In the genomic region with DNA sequence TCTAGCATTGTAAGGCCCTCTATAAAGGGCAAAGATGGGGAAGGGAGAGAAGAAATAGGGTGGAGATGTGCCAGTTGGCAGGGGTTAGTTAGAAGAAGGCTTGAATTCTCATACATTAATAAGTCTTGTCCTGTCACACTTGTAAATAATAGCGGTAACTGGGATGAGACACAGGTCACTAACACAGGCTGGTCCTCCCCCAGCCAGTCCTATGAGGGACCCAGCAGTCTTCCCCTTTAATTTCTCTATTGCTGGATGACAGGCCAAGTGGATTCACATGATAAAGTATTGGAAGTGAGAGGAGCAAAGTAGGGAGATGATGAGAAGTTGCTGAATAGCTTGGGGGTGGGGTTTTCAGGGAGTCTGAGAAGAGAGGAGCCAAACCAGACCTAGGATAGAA, we compare ENCODE assay signal across 19 cellular contexts.
"Had no signal": no experiment of that assay in that cellular context is flagged by ENCODE, and none has a peak within 500 bp of the region (broad histone marks: within the 10 kb centered on the region; RNA-seq: fewer than 3 reads in every experiment).

No MANE protein-coding gene starts in this region.

- H3K4me3 Mint-ChIP-seq: activated CD4-positive, alpha-beta T cell treated with anti-CD3 and anti-CD28 coated beads for 36 hours; activated CD8-positive, alpha-beta T cell treated with anti-CD3 and anti-CD28 coated beads for 36 hours; activated naive CD4-positive, alpha-beta T cell treated with anti-CD3 and anti-CD28 coated beads, Interleukin-2, amount 10 ng/mL, durations not matched to agents 7 days and 5 days; activated naive CD8-positive, alpha-beta T cell treated with anti-CD3 and anti-CD28 coated beads, Interleukin-2, amount 50 U/mL, for 24 hours; naive thymus-derived CD4-positive, alpha-beta T cell; stimulated activated effector memory CD8-positive, alpha-beta T cell treated with anti-CD3 and anti-CD28 coated beads, Interleukin-12 subunit alpha, Interleukin-12 subunit beta, amount 100 ng/mL, for 72 hours; WTC11 had no signal

- H3K27me3 ChIP-seq: stomach, upper lobe of right lung had no signal

- H3K36me3 Mint-ChIP-seq: activated naive CD4-positive, alpha-beta T cell treated with anti-CD3 and anti-CD28 coated beads, Interleukin-2, amount 10 ng/mL, durations not matched to agents 7 days and 5 days; stimulated activated effector memory CD8-positive, alpha-beta T cell treated with anti-CD3 and anti-CD28 coated beads, Interleukin-12 subunit alpha, Interleukin-12 subunit beta, amount 100 ng/mL, for 72 hours; WTC11 had no signal

- H3K9me3 ChIP-seq: stomach, upper lobe of right lung had no signal

- DNase-seq: activated CD4-positive, alpha-beta T cell treated with anti-CD3 and anti-CD28 coated beads for 36 hours; activated CD8-positive, alpha-beta T cell treated with anti-CD3 and anti-CD28 coated beads for 36 hours; activated naive CD4-positive, alpha-beta T cell treated with anti-CD3 and anti-CD28 coated beads, Interleukin-2, amount 10 ng/mL, durations not matched to agents 7 days and 5 days; activated naive CD8-positive, alpha-beta T cell treated with anti-CD3 and anti-CD28 coated beads, Interleukin-2, amount 50 U/mL, for 24 hours; activated T-cell treated with anti-CD3 and anti-CD28 coated beads, Interleukin-2, amount 50 U/mL, for 1 hour; dorsolateral prefrontal cortex; foreskin fibroblast; hippocampal formation; left colon; mammary epithelial cell; naive thymus-derived CD4-positive, alpha-beta T cell; stimulated activated CD4-positive, alpha-beta T cell treated with anti-CD3 and anti-CD28 coated beads, Interleukin-4, amount 100 ng/mL, for 24 hours; stomach; upper lobe of right lung had no signal

- ATAC-seq: activated CD4-positive, alpha-beta T cell treated with anti-CD3 and anti-CD28 coated beads for 36 hours; activated CD8-positive, alpha-beta T cell treated with anti-CD3 and anti-CD28 coated beads for 36 hours; activated naive CD8-positive, alpha-beta T cell treated with anti-CD3 and anti-CD28 coated beads, Interleukin-2, amount 50 U/mL, for 24 hours; left colon; naive thymus-derived CD4-positive, alpha-beta T cell; sciatic nerve; stimulated activated effector memory CD8-positive, alpha-beta T cell treated with anti-CD3 and anti-CD28 coated beads, Interleukin-12 subunit alpha, Interleukin-12 subunit beta, amount 100 ng/mL, for 72 hours; upper lobe of right lung; WTC11 had no signal

- H3K27ac ChIP-seq: SK-N-MC had no signal

- H3K4me1 ChIP-seq: parathyroid adenoma had no signal

- H3K4me3 ChIP-seq: dorsolateral prefrontal cortex, SK-N-MC, stomach, upper lobe of right lung had no signal

- H3K4me1 Mint-ChIP-seq: activated CD4-positive, alpha-beta T cell treated with anti-CD3 and anti-CD28 coated beads for 36 hours had no signal

- H3K27ac Mint-ChIP-seq: activated CD4-positive, alpha-beta T cell treated with anti-CD3 and anti-CD28 coated beads for 36 hours; activated CD8-positive, alpha-beta T cell treated with anti-CD3 and anti-CD28 coated beads for 36 hours; activated naive CD4-positive, alpha-beta T cell treated with anti-CD3 and anti-CD28 coated beads, Interleukin-2, amount 10 ng/mL, durations not matched to agents 7 days and 5 days; activated naive CD8-positive, alpha-beta T cell treated with anti-CD3 and anti-CD28 coated beads, Interleukin-2, amount 50 U/mL, for 24 hours; naive thymus-derived CD4-positive, alpha-beta T cell; stimulated activated effector memory CD8-positive, alpha-beta T cell treated with anti-CD3 and anti-CD28 coated beads, Interleukin-12 subunit alpha, Interleukin-12 subunit beta, amount 100 ng/mL, for 72 hours; WTC11 had no signal

- H3K9me3 Mint-ChIP-seq: activated CD8-positive, alpha-beta T cell treated with anti-CD3 and anti-CD28 coated beads for 36 hours; activated naive CD4-positive, alpha-beta T cell treated with anti-CD3 and anti-CD28 coated beads, Interleukin-2, amount 10 ng/mL, durations not matched to agents 7 days and 5 days; activated naive CD8-positive, alpha-beta T cell treated with anti-CD3 and anti-CD28 coated beads, Interleukin-2, amount 50 U/mL, for 24 hours; stimulated activated effector memory CD8-positive, alpha-beta T cell treated with anti-CD3 and anti-CD28 coated beads, Interleukin-12 subunit alpha, Interleukin-12 subunit beta, amount 100 ng/mL, for 72 hours; WTC11 had no signal

- H3K36me3 ChIP-seq: stomach, upper lobe of right lung had no signal
